ENCODE assay signal across 8 cellular contexts in the genomic region with DNA sequence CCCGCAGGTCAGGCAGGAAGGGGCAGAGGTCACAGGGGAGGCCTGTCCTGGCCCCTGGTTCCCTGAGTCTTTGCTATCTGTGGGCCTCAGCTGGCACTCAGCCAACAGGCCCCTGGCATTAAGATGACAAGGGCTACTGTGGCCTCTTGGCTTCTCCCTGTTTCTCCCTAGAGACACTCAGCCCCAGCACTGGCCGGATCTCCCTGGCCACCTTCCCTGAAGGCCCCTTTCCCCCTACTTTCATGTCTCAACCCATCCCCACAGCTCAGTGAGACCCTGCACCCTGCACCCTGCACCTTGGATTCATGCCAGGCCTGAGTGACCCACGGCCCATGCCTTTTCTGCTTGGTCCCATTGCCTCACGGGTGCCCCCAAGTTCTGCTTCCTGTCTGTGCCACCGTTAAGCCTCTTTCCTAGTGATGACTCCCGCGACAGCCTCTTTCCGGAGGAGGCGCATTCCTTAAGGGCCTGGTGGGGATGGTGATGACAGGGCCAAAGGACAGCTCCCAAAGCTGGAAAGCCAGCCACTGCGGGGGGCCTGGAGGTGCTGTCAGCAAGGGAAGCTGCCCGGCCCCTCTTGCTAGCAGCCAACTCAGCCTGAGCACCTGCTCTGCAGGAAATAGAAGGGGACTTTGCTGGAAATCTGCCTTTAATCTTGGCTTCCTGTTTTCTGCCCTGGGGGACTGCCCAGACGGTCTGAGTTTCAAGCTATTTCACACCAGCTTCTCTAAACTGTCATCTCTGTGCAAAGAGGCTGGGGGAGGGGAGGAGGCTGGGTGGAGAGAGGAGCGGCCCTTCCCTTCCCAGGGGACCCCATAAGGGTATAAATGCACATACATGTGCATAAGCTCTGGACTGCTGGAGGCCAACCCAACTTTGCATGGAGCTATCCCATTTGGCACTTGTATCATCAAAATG. TPM values are rescaled to one million over a fixed set of nuclear protein-coding genes. Genes with fewer than 3 reads are reported as not detected.
DNase-seq lines count a peak whose midpoint lies in the region; ATAC-seq and TF ChIP-seq lines count a peak whose summit lies in the region.

No MANE protein-coding gene starts in this region.

- no peak overlapping the region for H3K4me3 ChIP-seq in H7 (ENCODE audit: insufficient read depth, low read depth, low read length)
- H3K4me3 ChIP-seq in mucosa of rectum (ENCODE audit: low read length in 2 of 2) = no peak overlapping the region

- no peaks in the 10 kb centered on the region for H3K9me3 Mint-ChIP-seq in activated naive CD8-positive, alpha-beta T cell treated with anti-CD3 and anti-CD28 coated beads, Interleukin-2, amount 50 U/mL, for 24 hours

- H3K27me3 ChIP-seq in H7 (ENCODE audit: control insufficient read depth, insufficient read depth, low read length) = peaks cover 10% of the 10 kb centered on the region
- no peaks in the 10 kb centered on the region for H3K27me3 ChIP-seq in mucosa of rectum (ENCODE audit: control insufficient read depth in 2 of 2, insufficient read depth in 2 of 2, low read length in 2 of 2)

- DNase-seq in ELF-1 (ENCODE audit: low read depth, low spot score) = peak; percentile 93
- peak; percentile 71 for DNase-seq in H7
- peak; percentile 64 for DNase-seq in activated naive CD8-positive, alpha-beta T cell treated with anti-CD3 and anti-CD28 coated beads, Interleukin-2, amount 50 U/mL, for 24 hours
- DNase-seq in NCI-H510A (lab: John Stamatoyannopoulos, UW) = no peak

- H3K27me3 Mint-ChIP-seq in activated naive CD8-positive, alpha-beta T cell treated with anti-CD3 and anti-CD28 coated beads, Interleukin-2, amount 50 U/mL, for 24 hours = no peaks in the 10 kb centered on the region

- ATAC-seq in activated naive CD8-positive, alpha-beta T cell treated with anti-CD3 and anti-CD28 coated beads, Interleukin-2, amount 50 U/mL, for 24 hours = peak; percentile 37
- ATAC-seq in HG02763 (IDR thresholded peaks at IDR 0.05; ENCODE audit: unreplicated experiment) = no peak
- ATAC-seq in GM21717 (IDR thresholded peaks at IDR 0.05; ENCODE audit: unreplicated experiment) = no peak

- H3K9me3 ChIP-seq in mucosa of rectum (ENCODE audit: control insufficient read depth in 2 of 2, low read length in 2 of 2) = no peaks in the 10 kb centered on the region

- peaks cover 58 to 64% of the 10 kb centered on the region in 2 donors for H3K4me1 ChIP-seq in mucosa of rectum (ENCODE audit: control insufficient read depth in 2 of 2, insufficient read depth in 2 of 2, low read length in 2 of 2)

- H3K4me1 Mint-ChIP-seq in activated naive CD8-positive, alpha-beta T cell treated with anti-CD3 and anti-CD28 coated beads, Interleukin-2, amount 50 U/mL, for 24 hours = peaks cover 86% of the 10 kb centered on the region

- H3K4me3 Mint-ChIP-seq in activated naive CD8-positive, alpha-beta T cell treated with anti-CD3 and anti-CD28 coated beads, Interleukin-2, amount 50 U/mL, for 24 hours = peak overlapping the region; percentile 75

- H3K36me3 ChIP-seq in H7 (replicated peaks; ENCODE audit: control insufficient read depth, insufficient read depth, low read length) (no peaks in the 10 kb centered on the region), mucosa of rectum (ENCODE audit: control insufficient read depth in 2 of 2, insufficient read depth in 2 of 2, low read length in 2 of 2) (no peaks in the 10 kb centered on the region)

- peak; percentile 88 for TF ChIP-seq POLR2A in Raji (IDR thresholded peaks at IDR 0.05; ENCODE audit: insufficient read depth, low read depth, low read length)

- H3K27ac Mint-ChIP-seq in activated naive CD8-positive, alpha-beta T cell treated with anti-CD3 and anti-CD28 coated beads, Interleukin-2, amount 50 U/mL, for 24 hours = peak overlapping the region; percentile 99

- H3K36me3 Mint-ChIP-seq in activated naive CD8-positive, alpha-beta T cell treated with anti-CD3 and anti-CD28 coated beads, Interleukin-2, amount 50 U/mL, for 24 hours (ENCODE audit: low read depth) = peaks cover 2% of the 10 kb centered on the region

- H3K27ac ChIP-seq in mucosa of rectum (ENCODE audit: low read depth in 2 of 2, low read length in 2 of 2) = peak overlapping the region; percentile 41 to 87

- peak overlapping the region in 1 of 2 donors; percentile 56 for H3K9ac ChIP-seq in mucosa of rectum (ENCODE audit: low read depth in 1 of 2, low read length in 2 of 2)

RNA-seq across cellular contexts. Expression of a gene that starts 4.8 kb away (rescaled TPM):
- 31.8 and 34.8 TPM in 2 replicates for total RNA-seq in H7 (2014; rRNA removed; shearing (Covaris generic))

RNA-seq across cellular contexts. Expression of a gene that starts 28.5 kb away (rescaled TPM):
- not detected in 2 replicates for total RNA-seq in H7 (2014; rRNA removed; shearing (Covaris generic))

RNA-seq across cellular contexts. Expression of a gene that starts 35.5 kb away (rescaled TPM):
- total RNA-seq in H7 (2014; rRNA removed; shearing (Covaris generic)) = not detected in 2 replicates

RNA-seq across cellular contexts. Expression of a gene that starts 49.3 kb away (rescaled TPM):
- 0.03 TPM in 1 of 2 replicates, not detected in the other for total RNA-seq in H7 (2014; rRNA removed; shearing (Covaris generic))

RNA-seq across cellular contexts. Expression of a gene that starts 51.8 kb away (rescaled TPM):
- total RNA-seq in H7 (2014; rRNA removed; shearing (Covaris generic)) = 0.45 and 0.78 TPM in 2 replicates
